ENCODE assay signal across 1 cellular context in the genomic region with DNA sequence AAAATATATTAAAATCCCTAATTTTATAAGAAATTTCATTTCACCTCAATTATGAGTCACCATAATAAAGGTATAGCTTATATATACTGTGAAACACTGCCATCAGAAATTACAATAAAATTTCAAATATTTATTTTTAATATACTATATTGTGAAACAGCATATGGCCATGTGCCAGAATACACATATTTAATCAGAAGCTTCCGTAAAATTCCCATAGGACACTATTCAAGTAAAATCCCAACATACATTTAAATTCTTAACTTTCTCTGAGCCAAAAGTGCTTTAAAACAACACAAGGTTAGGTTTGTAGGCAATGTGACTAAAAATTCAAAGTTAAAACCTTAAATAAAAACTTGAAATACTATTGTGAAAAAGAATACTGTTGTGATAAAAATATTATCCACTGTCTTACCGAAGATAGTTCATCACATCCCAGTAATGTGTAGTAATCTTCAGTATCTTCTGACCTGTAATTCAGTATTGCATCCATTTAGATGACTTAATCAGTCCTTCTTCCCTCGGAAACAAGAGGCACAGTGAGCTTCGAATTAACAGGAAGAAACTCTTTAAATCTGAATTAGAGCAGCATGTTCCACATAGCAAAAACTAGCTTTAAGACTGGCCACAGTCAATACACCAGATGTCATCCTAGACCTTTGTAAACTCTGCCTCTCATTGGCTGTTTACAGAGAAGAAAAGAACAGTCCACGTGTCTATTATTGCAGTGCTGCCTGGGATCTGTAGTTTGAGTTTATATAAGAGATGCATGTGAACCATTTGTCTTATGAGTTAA.
A peak's percentile ranks its signal among the peaks of the same experiment; 100 is the strongest.
TF ChIP-seq lines count a peak whose summit lies in the region.

TSS of gene DNAJC12 (minus strand) at position 670 of the 796 bp plus-strand sequence. CDS start at position 493, 177 bp downstream.

TF ChIP-seq in HepG2, 621 proteins besides CTCF, POLR2A, EP300 and RAD21 (continued from another document and continues in another):
- TF ChIP-seq ZNF382 (CRISPR knock-in tag; IDR thresholded peaks at IDR 0.05; ENCODE audit: borderline replicate concordance) (no peak), FOSL2 (CRISPR knock-in tag; IDR thresholded peaks at IDR 0.05) (no peak), ZNF577 (CRISPR knock-in tag; IDR thresholded peaks at IDR 0.05; ENCODE audit: borderline replicate concordance, low read depth) (no peak), BRD4 (CRISPR knock-in tag; IDR thresholded peaks at IDR 0.05) (no peak), NR2F1 (CRISPR knock-in tag; IDR thresholded peaks at IDR 0.05) (no peak), SOX13 (IDR thresholded peaks at IDR 0.05) (no peak), SOX13 (CRISPR knock-in tag; conservative IDR thresholded peaks at IDR 0.05 in 1 of 2, IDR thresholded peaks at IDR 0.05 in 1 of 2) (peak in 1 of 2 experiments; percentile 48; a peak in 1 of 4 replicates), ZBTB3 (CRISPR knock-in tag; IDR thresholded peaks at IDR 0.05; ENCODE audit: borderline replicate concordance, low read depth) (no peak), THAP11 (CRISPR knock-in tag; IDR thresholded peaks at IDR 0.05) (peak; percentile 97), TEAD3 (CRISPR knock-in tag; optimal IDR thresholded peaks at IDR 0.05; ENCODE audit: borderline replicate concordance) (peak; percentile 29), CENPX (CRISPR knock-in tag; IDR thresholded peaks at IDR 0.05) (no peak), ZNF431 (CRISPR knock-in tag; IDR thresholded peaks at IDR 0.05; ENCODE audit: borderline replicate concordance, low read depth) (no peak), ETS1 (CRISPR knock-in tag; IDR thresholded peaks at IDR 0.05) (no peak), MAX (IDR thresholded peaks at IDR 0.05) (peak; percentile 75; the same call in 1 of the 2 replicates), NONO (IDR thresholded peaks at IDR 0.05) (no peak), NONO (CRISPR knock-in tag; conservative IDR thresholded peaks at IDR 0.05) (no peak), ZNF883 (CRISPR knock-in tag; IDR thresholded peaks at IDR 0.05; ENCODE audit: not compliant biosample characterization) (no peak), ZNF672 (CRISPR knock-in tag; IDR thresholded peaks at IDR 0.05) (no peak), ZNF180 (CRISPR knock-in tag; IDR thresholded peaks at IDR 0.05; ENCODE audit: borderline replicate concordance, low read depth) (no peak), ZKSCAN8 (CRISPR knock-in tag; IDR thresholded peaks at IDR 0.05; ENCODE audit: borderline replicate concordance) (peak; percentile 21; the same call in 1 of the 2 replicates), DPF2 (CRISPR knock-in tag; IDR thresholded peaks at IDR 0.05; ENCODE audit: borderline replicate concordance, low read depth) (no peak), ELF3 (CRISPR knock-in tag; IDR thresholded peaks at IDR 0.05) (peak; percentile 87), CEBPB (IDR thresholded peaks at IDR 0.05; ENCODE audit: borderline replicate concordance, low read depth, low read length) (no peak), TBX2 (CRISPR knock-in tag; IDR thresholded peaks at IDR 0.05; ENCODE audit: borderline replicate concordance) (no peak), ZNF30 (CRISPR knock-in tag; IDR thresholded peaks at IDR 0.05) (no peak), DNMT3B (CRISPR knock-in tag; conservative IDR thresholded peaks at IDR 0.05) (no peak), DMAP1 (CRISPR knock-in tag; IDR thresholded peaks at IDR 0.05) (no peak), ZNF512B (CRISPR knock-in tag; IDR thresholded peaks at IDR 0.05; ENCODE audit: borderline replicate concordance) (no peak), FOXJ3 (CRISPR knock-in tag; IDR thresholded peaks at IDR 0.05; ENCODE audit: borderline replicate concordance) (no peak), TOE1 (CRISPR knock-in tag; IDR thresholded peaks at IDR 0.05) (no peak), ZNF510 (CRISPR knock-in tag; IDR thresholded peaks at IDR 0.05; ENCODE audit: low read depth) (no peak), ZNF766 (CRISPR knock-in tag; IDR thresholded peaks at IDR 0.05; ENCODE audit: borderline replicate concordance) (no peak), ZNF354B (CRISPR knock-in tag; IDR thresholded peaks at IDR 0.05) (no peak), SATB2 (CRISPR knock-in tag; IDR thresholded peaks at IDR 0.05) (no peak)
- TF ChIP-seq, protein P1, sequence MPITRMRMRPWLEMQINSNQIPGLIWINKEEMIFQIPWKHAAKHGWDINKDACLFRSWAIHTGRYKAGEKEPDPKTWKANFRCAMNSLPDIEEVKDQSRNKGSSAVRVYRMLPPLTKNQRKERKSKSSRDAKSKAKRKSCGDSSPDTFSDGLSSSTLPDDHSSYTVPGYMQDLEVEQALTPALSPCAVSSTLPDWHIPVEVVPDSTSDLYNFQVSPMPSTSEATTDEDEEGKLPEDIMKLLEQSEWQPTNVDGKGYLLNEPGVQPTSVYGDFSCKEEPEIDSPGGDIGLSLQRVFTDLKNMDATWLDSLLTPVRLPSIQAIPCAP (CRISPR knock-in tag; IDR thresholded peaks at IDR 0.05; ENCODE audit: low read depth): no peak
- TF ChIP-seq, protein P2, sequence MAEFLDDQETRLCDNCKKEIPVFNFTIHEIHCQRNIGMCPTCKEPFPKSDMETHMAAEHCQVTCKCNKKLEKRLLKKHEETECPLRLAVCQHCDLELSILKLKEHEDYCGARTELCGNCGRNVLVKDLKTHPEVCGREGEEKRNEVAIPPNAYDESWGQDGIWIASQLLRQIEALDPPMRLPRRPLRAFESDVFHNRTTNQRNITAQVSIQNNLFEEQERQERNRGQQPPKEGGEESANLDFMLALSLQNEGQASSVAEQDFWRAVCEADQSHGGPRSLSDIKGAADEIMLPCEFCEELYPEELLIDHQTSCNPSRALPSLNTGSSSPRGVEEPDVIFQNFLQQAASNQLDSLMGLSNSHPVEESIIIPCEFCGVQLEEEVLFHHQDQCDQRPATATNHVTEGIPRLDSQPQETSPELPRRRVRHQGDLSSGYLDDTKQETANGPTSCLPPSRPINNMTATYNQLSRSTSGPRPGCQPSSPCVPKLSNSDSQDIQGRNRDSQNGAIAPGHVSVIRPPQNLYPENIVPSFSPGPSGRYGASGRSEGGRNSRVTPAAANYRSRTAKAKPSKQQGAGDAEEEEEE (CRISPR knock-in tag; IDR thresholded peaks at IDR 0.05; ENCODE audit: borderline replicate concordance): no peak
- TF ChIP-seq, protein P3, sequence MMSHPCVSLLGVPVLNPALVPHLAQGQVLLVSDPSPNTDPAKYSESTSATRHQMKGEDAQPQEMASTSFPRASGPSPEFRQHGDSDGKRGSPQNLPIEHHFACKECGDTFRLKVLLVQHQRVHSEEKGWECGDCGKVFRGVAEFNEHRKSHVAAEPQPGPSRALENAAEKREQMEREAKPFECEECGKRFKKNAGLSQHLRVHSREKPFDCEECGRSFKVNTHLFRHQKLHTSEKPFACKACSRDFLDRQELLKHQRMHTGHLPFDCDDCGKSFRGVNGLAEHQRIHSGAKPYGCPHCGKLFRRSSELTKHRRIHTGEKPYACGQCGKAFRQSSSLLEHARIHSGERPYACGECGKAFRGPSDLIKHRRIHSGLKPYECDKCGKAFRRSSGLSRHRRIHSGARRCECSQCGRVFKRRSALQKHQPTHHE (CRISPR knock-in tag; IDR thresholded peaks at IDR 0.05; ENCODE audit: borderline replicate concordance): no peak
- TF ChIP-seq, protein P4, sequence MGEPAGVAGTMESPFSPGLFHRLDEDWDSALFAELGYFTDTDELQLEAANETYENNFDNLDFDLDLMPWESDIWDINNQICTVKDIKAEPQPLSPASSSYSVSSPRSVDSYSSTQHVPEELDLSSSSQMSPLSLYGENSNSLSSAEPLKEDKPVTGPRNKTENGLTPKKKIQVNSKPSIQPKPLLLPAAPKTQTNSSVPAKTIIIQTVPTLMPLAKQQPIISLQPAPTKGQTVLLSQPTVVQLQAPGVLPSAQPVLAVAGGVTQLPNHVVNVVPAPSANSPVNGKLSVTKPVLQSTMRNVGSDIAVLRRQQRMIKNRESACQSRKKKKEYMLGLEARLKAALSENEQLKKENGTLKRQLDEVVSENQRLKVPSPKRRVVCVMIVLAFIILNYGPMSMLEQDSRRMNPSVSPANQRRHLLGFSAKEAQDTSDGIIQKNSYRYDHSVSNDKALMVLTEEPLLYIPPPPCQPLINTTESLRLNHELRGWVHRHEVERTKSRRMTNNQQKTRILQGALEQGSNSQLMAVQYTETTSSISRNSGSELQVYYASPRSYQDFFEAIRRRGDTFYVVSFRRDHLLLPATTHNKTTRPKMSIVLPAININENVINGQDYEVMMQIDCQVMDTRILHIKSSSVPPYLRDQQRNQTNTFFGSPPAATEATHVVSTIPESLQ (CRISPR knock-in tag; conservative IDR thresholded peaks at IDR 0.05): 0 out of 2 replicates have a peak, but pooled peaks have one; percentile 21
- TF ChIP-seq, protein P5, sequence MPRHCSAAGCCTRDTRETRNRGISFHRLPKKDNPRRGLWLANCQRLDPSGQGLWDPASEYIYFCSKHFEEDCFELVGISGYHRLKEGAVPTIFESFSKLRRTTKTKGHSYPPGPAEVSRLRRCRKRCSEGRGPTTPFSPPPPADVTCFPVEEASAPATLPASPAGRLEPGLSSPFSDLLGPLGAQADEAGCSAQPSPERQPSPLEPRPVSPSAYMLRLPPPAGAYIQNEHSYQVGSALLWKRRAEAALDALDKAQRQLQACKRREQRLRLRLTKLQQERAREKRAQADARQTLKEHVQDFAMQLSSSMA (CRISPR knock-in tag; IDR thresholded peaks at IDR 0.05): no peak
- TF ChIP-seq, protein P6, sequence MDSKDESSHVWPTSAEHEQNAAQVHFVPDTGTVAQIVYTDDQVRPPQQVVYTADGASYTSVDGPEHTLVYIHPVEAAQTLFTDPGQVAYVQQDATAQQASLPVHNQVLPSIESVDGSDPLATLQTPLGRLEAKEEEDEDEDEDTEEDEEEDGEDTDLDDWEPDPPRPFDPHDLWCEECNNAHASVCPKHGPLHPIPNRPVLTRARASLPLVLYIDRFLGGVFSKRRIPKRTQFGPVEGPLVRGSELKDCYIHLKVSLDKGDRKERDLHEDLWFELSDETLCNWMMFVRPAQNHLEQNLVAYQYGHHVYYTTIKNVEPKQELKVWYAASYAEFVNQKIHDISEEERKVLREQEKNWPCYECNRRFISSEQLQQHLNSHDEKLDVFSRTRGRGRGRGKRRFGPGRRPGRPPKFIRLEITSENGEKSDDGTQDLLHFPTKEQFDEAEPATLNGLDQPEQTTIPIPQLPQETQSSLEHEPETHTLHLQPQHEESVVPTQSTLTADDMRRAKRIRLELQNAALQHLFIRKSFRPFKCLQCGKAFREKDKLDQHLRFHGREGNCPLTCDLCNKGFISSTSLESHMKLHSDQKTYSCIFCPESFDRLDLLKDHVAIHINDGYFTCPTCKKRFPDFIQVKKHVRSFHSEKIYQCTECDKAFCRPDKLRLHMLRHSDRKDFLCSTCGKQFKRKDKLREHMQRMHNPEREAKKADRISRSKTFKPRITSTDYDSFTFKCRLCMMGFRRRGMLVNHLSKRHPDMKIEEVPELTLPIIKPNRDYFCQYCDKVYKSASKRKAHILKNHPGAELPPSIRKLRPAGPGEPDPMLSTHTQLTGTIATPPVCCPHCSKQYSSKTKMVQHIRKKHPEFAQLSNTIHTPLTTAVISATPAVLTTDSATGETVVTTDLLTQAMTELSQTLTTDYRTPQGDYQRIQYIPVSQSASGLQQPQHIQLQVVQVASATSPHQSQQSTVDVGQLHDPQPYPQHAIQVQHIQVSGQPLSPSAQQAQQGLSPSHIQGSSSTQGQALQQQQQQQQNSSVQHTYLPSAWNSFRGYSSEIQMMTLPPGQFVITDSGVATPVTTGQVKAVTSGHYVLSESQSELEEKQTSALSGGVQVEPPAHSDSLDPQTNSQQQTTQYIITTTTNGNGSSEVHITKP (CRISPR knock-in tag; IDR thresholded peaks at IDR 0.05; ENCODE audit: low read depth): no peak
- TF ChIP-seq, protein P7, sequence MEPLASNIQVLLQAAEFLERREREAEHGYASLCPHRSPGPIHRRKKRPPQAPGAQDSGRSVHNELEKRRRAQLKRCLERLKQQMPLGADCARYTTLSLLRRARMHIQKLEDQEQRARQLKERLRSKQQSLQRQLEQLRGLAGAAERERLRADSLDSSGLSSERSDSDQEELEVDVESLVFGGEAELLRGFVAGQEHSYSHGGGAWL (CRISPR knock-in tag; IDR thresholded peaks at IDR 0.05): no peak
- TF ChIP-seq, protein P8, sequence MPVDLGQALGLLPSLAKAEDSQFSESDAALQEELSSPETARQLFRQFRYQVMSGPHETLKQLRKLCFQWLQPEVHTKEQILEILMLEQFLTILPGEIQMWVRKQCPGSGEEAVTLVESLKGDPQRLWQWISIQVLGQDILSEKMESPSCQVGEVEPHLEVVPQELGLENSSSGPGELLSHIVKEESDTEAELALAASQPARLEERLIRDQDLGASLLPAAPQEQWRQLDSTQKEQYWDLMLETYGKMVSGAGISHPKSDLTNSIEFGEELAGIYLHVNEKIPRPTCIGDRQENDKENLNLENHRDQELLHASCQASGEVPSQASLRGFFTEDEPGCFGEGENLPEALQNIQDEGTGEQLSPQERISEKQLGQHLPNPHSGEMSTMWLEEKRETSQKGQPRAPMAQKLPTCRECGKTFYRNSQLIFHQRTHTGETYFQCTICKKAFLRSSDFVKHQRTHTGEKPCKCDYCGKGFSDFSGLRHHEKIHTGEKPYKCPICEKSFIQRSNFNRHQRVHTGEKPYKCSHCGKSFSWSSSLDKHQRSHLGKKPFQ (CRISPR knock-in tag; IDR thresholded peaks at IDR 0.05; ENCODE audit: insufficient replicate concordance): no peak
